ENCODE assay signal across 34 cellular contexts in the genomic region with DNA sequence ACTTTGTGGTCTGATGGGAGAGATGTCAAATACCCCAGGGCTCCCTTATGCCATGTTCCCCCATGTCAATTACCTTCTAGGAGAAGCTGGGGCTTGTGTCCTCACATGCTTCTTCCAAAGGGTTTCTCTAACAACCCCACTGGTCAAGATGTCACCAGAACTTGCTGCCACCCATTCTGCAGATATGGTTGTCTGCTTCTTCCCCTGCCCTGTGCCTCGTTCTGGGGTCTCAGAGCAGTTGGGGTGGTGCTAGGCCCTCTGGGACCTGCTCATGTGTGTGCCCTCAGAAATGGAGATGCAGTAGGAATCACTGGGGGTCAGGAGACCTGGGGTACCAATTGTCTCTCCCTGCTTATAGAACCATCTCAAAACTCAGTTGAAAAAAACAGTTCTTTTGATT.
"Had no signal": no experiment of that assay in that cellular context is flagged by ENCODE, and none has a peak within 500 bp of the region (broad histone marks: within the 10 kb centered on the region; RNA-seq: fewer than 3 reads in every experiment).

No MANE protein-coding gene starts in this region.

- H3K27me3 ChIP-seq: MG63 had no signal

- H3K9me3 ChIP-seq: MG63 had no signal

- H3K36me3 ChIP-seq: MG63 had no signal

- H3K4me3 ChIP-seq: MG63 had no signal

- DNase-seq: Karpas-422, Kasumi-1, MG63, MM.1S, MV-4-11, NCI-H1048, NCI-H1092, NCI-H1092 treated with DMSO at 0.1 percent for 48 hours, NCI-H1105, NCI-H1105 treated with DMSO at 0.1 percent for 48 hours, NCI-H1417, NCI-H1417 treated with DMSO at 0.1 percent for 48 hours, NCI-H1436, NCI-H1436 treated with DMSO at 0.1 percent for 48 hours, NCI-H146, NCI-H1694, NCI-H1694 treated with DMSO at 0.1 percent for 48 hours, NCI-H187, NCI-H187 treated with DMSO at 0.1 percent for 48 hours, NCI-H1930, NCI-H2029, NCI-H2029 treated with DMSO at 0.1 percent for 48 hours, NCI-H2081, NCI-H2081 treated with DMSO at 0.1 percent for 48 hours, NCI-H2107, NCI-H2171, NCI-H2171 treated with DMSO at 0.1 percent for 48 hours, NCI-H2227 treated with DMSO at 0.1 percent for 48 hours, NCI-H226, NCI-H345, NCI-H446, NCI-H446 treated with DMSO at 0.1 percent for 48 hours, NCI-H510A, NCI-H510A treated with DMSO at 0.1 percent for 48 hours had no signal
